In the genomic region with DNA sequence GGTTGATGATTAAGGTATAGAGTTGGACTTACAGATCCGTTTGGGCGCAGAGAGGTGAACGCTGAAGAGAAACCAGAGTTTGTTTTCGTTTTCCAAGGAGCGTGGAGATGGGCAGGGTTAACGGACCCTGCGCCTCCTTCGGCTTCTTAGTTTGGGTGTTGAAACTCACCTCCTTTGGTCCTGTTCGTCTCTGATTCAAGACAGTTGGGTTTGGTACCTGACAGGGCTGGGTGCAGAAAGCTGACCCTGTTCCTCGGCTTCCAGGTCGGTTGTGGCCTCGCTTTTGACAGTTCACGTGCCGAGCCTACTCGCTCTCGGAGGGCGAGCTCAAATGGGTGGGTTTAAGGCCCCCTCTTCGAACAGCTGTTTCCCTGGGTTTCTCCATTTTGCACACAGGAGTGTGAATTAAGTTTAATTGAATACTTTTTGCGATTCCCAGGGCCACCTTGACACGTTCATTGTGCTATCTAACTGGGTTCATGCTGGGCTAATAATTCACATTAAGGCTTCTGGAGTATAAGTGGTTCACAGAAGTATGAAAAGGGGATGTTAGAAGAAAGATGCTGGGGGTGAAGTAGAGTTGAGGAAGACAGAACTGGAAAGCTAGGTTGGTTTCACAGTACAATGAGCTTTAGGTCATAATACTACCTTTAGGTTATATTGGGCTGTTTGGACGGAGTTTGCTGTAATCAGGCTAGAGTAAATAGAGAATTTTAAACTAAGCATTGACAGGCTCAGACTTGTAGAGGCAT, we compare ENCODE assay signal across 8 cellular contexts. TPM values are rescaled to one million over a fixed set of nuclear protein-coding genes. Genes with fewer than 3 reads are reported as not detected.
DNase-seq lines count a peak whose midpoint lies in the region; ATAC-seq, FAIRE-seq and TF ChIP-seq lines count a peak whose summit lies in the region.

No MANE protein-coding gene starts in this region.

- H3K27me3 Mint-ChIP-seq in stimulated activated naive CD8-positive, alpha-beta T cell treated with anti-CD3 and anti-CD28 coated beads, Interleukin-15, amount 100 ng/mL, for 72 hours, result no peaks in the 10 kb centered on the region

- H3K4me1 ChIP-seq in heart left ventricle (peaks cover 0 to 49% (median 25%) of the 10 kb centered on the region in 12 donors), adipocyte (ENCODE audit: control insufficient read depth, insufficient read depth, low read length) (peaks cover 33% of the 10 kb centered on the region), keratinocyte (ENCODE audit: control insufficient read depth, extremely low read depth, insufficient read depth, low read length) (peaks cover 17% of the 10 kb centered on the region)

- no peaks in the 10 kb centered on the region for H3K9me1 ChIP-seq in keratinocyte (ENCODE audit: control insufficient read depth, extremely low read depth, insufficient read depth, low read length)

- H3K36me3 ChIP-seq in heart left ventricle (peaks cover 0 to 22% (median 12%) of the 10 kb centered on the region in 9 donors), KOPT-K1 (ENCODE audit: insufficient read depth, low read length) (peaks cover 27% of the 10 kb centered on the region), adipocyte (ENCODE audit: control insufficient read depth, insufficient read depth, low read length, severe bottlenecking) (peaks cover 13% of the 10 kb centered on the region), keratinocyte (ENCODE audit: control insufficient read depth in 2 of 2, extremely low read depth in 1 of 2, insufficient read depth in 2 of 2, low read length in 2 of 2) (peaks cover 3 to 5% of the 10 kb centered on the region in 2 experiments)

- intact Hi-C loops in heart left ventricle (cut with DNase I), result loop anchor here in 7 of 10 donors (5.0 to 10.0 kb wide), 7 partner anchors 46 to 486 kb away; partner anchors contain the start of gene HMGB1 (in 2 of the 7)
- intact Hi-C loops in Right ventricle myocardium superior (cut with DNase I), result loop anchor here (5.0 kb wide), 1 partner anchor 54 kb away; no protein-coding TSS in a partner anchor

- H3K27me3 ChIP-seq in heart left ventricle, result no peaks in the 10 kb centered on the region
- no peaks in the 10 kb centered on the region for H3K27me3 ChIP-seq in adipocyte (replicated peaks; ENCODE audit: control insufficient read depth, insufficient read depth, low read length)
- H3K27me3 ChIP-seq in keratinocyte (ENCODE audit: control insufficient read depth, extremely low read depth, insufficient read depth, low read length), result no peaks in the 10 kb centered on the region

- DNase-seq in heart left ventricle (peak in 2 of 5 donors; percentile 24 to 34), Right ventricle myocardium superior (no peak), adipocyte (ENCODE audit: low read depth) (peak; percentile 54), keratinocyte (ENCODE audit: low read depth, low spot score) (no peak), SHP77 treated with DMSO at 0.1 percent for 48 hours (lab: John Stamatoyannopoulos, UW) (no peak), NCI-H2081 (lab: John Stamatoyannopoulos, UW) (no peak)
- DNase-seq in stimulated activated naive CD8-positive, alpha-beta T cell treated with anti-CD3 and anti-CD28 coated beads, Interleukin-15, amount 100 ng/mL, for 72 hours, result no peak

- no peak overlapping the region for H3K4me3 Mint-ChIP-seq in stimulated activated naive CD8-positive, alpha-beta T cell treated with anti-CD3 and anti-CD28 coated beads, Interleukin-15, amount 100 ng/mL, for 72 hours

- H3K4me1 Mint-ChIP-seq in stimulated activated naive CD8-positive, alpha-beta T cell treated with anti-CD3 and anti-CD28 coated beads, Interleukin-15, amount 100 ng/mL, for 72 hours, result peaks cover 12% of the 10 kb centered on the region

- peaks cover 71% of the 10 kb centered on the region for H3K79me2 ChIP-seq in keratinocyte (ENCODE audit: control insufficient read depth, insufficient read depth, low read length)

- peak overlapping the region; percentile 93 for H3K4me2 ChIP-seq in keratinocyte (ENCODE audit: control insufficient read depth, extremely low read depth, insufficient read depth, low read depth, low read length)

- TF ChIP-seq CTCF in heart left ventricle (IDR thresholded peaks at IDR 0.05), result no peak
- TF ChIP-seq CTCF in keratinocyte (optimal IDR thresholded peaks at IDR 0.05 in 1 of 3, IDR thresholded peaks at IDR 0.05 in 1 of 3, conservative IDR thresholded peaks at IDR 0.05 in 1 of 3; ENCODE audit: extremely low read depth in 1 of 3, insufficient read depth in 2 of 3, low read length in 3 of 3), result no peak

- no peaks in the 10 kb centered on the region for H3K9me3 ChIP-seq in heart left ventricle
- H3K9me3 ChIP-seq in KOPT-K1 (ENCODE audit: insufficient read depth, low read length, poor library complexity, severe bottlenecking), result no peaks in the 10 kb centered on the region
- no peaks in the 10 kb centered on the region for H3K9me3 ChIP-seq in adipocyte (ENCODE audit: control insufficient read depth, low read length)
- H3K9me3 ChIP-seq in keratinocyte (ENCODE audit: control insufficient read depth, low read depth, low read length), result no peaks in the 10 kb centered on the region

- no peak overlapping the region for H3K27ac Mint-ChIP-seq in stimulated activated naive CD8-positive, alpha-beta T cell treated with anti-CD3 and anti-CD28 coated beads, Interleukin-15, amount 100 ng/mL, for 72 hours

- no peak for TF ChIP-seq POLR2A in heart left ventricle (IDR thresholded peaks at IDR 0.05)

- peak overlapping the region; percentile 97 for H2AFZ ChIP-seq in keratinocyte (ENCODE audit: control insufficient read depth, low read length)

- ATAC-seq in heart left ventricle, result no peak
- ATAC-seq in Right ventricle myocardium superior (ENCODE audit: poor library complexity), result no peak
- peak; percentile 1 for ATAC-seq in stimulated activated naive CD8-positive, alpha-beta T cell treated with anti-CD3 and anti-CD28 coated beads, Interleukin-15, amount 100 ng/mL, for 72 hours

- dilution Hi-C loops in keratinocyte (cut with MboI; ENCODE audit: extremely low pct_ligation_motif_present, low sequenced_read_pairs), result no loop called here

- peaks cover 2% of the 10 kb centered on the region for H4K20me1 ChIP-seq in keratinocyte (ENCODE audit: control insufficient read depth, extremely low read depth, insufficient read depth, low read length)

- no peaks in the 10 kb centered on the region for H3K9me3 Mint-ChIP-seq in stimulated activated naive CD8-positive, alpha-beta T cell treated with anti-CD3 and anti-CD28 coated beads, Interleukin-15, amount 100 ng/mL, for 72 hours

- no peak for FAIRE-seq in keratinocyte (lab: Jason Lieb, UNC)

- H3K4me3 ChIP-seq in heart left ventricle, result peak overlapping the region; percentile 57 to 89 (median 84)
- H3K4me3 ChIP-seq in adipocyte (ENCODE audit: low read length), result peak overlapping the region; percentile 96
- peak overlapping the region; percentile 75 to 96 (median 95) for H3K4me3 ChIP-seq in keratinocyte (ENCODE audit: control insufficient read depth in 2 of 3, extremely low read depth in 1 of 3, insufficient read depth in 2 of 3, low read depth in 1 of 3, low read length in 3 of 3)

- H3K27ac ChIP-seq in heart left ventricle, result peak overlapping the region; percentile 63 to 100 (median 99)
- H3K27ac ChIP-seq in KOPT-K1 (ENCODE audit: low read depth, low read length, poor library complexity, severe bottlenecking), result peak overlapping the region; percentile 97
- H3K27ac ChIP-seq in keratinocyte (ENCODE audit: control insufficient read depth, insufficient read depth, low read length), result peak overlapping the region; percentile 89

- WGBS in heart left ventricle, 4 donors, result 0 to 1% (median 1%) methylated on average over 20 to 21 of the region's 21 CpGs

- peak overlapping the region; percentile 94 for H3K9ac ChIP-seq in adipocyte (ENCODE audit: low read length)
- H3K9ac ChIP-seq in keratinocyte (ENCODE audit: control insufficient read depth, extremely low read depth, insufficient read depth, low read length), result peak overlapping the region; percentile 98

RNA-seq across cellular contexts. Expression of gene USPL1, which starts 0.6 kb away (rescaled TPM):
- total RNA-seq in heart left ventricle (10 to 100 TPM in 6 of 9 donors, 1 to 10 TPM in 3; 9.0 to 14.3 (median 10.2) TPM), Right ventricle myocardium superior (8.8 TPM)
- polyA plus RNA-seq in heart left ventricle (1 to 10 TPM; 4.5 to 8.0 TPM), keratinocyte (7.5 to 12.3 TPM (median 10.3 TPM) in 3 replicates)
- 1.9 TPM for polyA plus RNA-seq in keratinocyte (2011; ENCODE audit: low read depth)
- 4.1 and 8.3 TPM in 2 replicates for polyA plus RNA-seq in keratinocyte (2011; cell fraction: cytosol; rRNA removed)
- polyA plus RNA-seq in keratinocyte (2011; cell fraction: nucleus; rRNA removed), result 23.1 and 26.9 TPM in 2 replicates
- 5.5 TPM in 2 replicates for polyA plus RNA-seq in keratinocyte (2012; ENCODE audit: low replicate concordance)
- polyA minus RNA-seq in keratinocyte, result 1.7 to 9.0 TPM (median 8.5 TPM) in 3 replicates
- 5.0 TPM for polyA minus RNA-seq in keratinocyte (2011; cell fraction: cytosol; rRNA and poly(A)+ RNA removed)
- 8.8 and 15.1 TPM in 2 replicates for polyA minus RNA-seq in keratinocyte (2011; cell fraction: nucleus; rRNA and poly(A)+ RNA removed)
